In genomic region chr1:167426716-167427115, GRCh38 we compare ENCODE assay signal across 32 cellular contexts.
A peak's percentile ranks its signal among the peaks of the same experiment; 100 is the strongest.
DNase-seq lines count a peak whose midpoint lies in the region; ATAC-seq and TF ChIP-seq lines count a peak whose summit lies in the region.
"Had no signal": no experiment of that assay in that cellular context is flagged by ENCODE, and none has a peak within 500 bp of the region (broad histone marks: within the 10 kb centered on the region; RNA-seq: fewer than 3 reads in every experiment).

No MANE protein-coding gene starts in this region.

- no peaks in the 10 kb centered on the region for H3K9me2 ChIP-seq in Karpas-422 (replicated peaks; ENCODE audit: insufficient read depth, low read length)
- H3K9me2 ChIP-seq: SK-N-SH had no signal

- ATAC-seq in natural killer cell, result no peak
- ATAC-seq: GM12878, left lung, Right ventricle myocardium inferior had no signal

- peak overlapping the region; percentile 99 for H3K27ac ChIP-seq in Karpas-422 (ENCODE audit: low read length)
- no peak overlapping the region for H3K27ac ChIP-seq in ascending aorta
- H3K27ac ChIP-seq: HL-60, left lung, neutrophil, PC-9, right atrium auricular region, testis, VCaP had no signal

- no peaks in the 10 kb centered on the region for H4K20me1 ChIP-seq in Karpas-422 (ENCODE audit: insufficient read depth, low read depth, low read length)

- no peak overlapping the region for H2AFZ ChIP-seq in Karpas-422 (ENCODE audit: low read length)
- H2AFZ ChIP-seq: PC-9 had no signal

- TF ChIP-seq CTCF in natural killer cell (IDR thresholded peaks at IDR 0.05) (no peak), ascending aorta (IDR thresholded peaks at IDR 0.05) (no peak)

- no peak overlapping the region for H3K4me2 ChIP-seq in Karpas-422 (ENCODE audit: low read depth, low read length, poor library complexity, severe bottlenecking)
- H3K4me2 ChIP-seq: PC-9, SK-N-SH, smooth muscle cell had no signal

- peaks cover 5% of the 10 kb centered on the region; the same call in 1 of the 2 replicates for H3K36me3 ChIP-seq in Karpas-422 (ENCODE audit: insufficient read depth, low read length)
- no peaks in the 10 kb centered on the region for H3K36me3 ChIP-seq in ascending aorta
- H3K36me3 ChIP-seq: left lung, right atrium auricular region had no signal

- H3K9me3 ChIP-seq in Karpas-422 (ENCODE audit: low read length) (no peaks in the 10 kb centered on the region), ascending aorta (no peaks in the 10 kb centered on the region)
- H3K9me3 ChIP-seq: left lung, neutrophil, right atrium auricular region, SK-N-SH, testis had no signal

- H3K79me2 ChIP-seq in Karpas-422 (ENCODE audit: low read length), result no peaks in the 10 kb centered on the region

- 0 out of 2 replicates have a peak overlapping the region, but pooled peaks have one; percentile 8 for H3K9ac ChIP-seq in Karpas-422 (ENCODE audit: low read length)
- H3K9ac ChIP-seq: SK-N-SH had no signal

- H3K27ac Mint-ChIP-seq in activated T-cell treated with anti-CD3 and anti-CD28 coated beads, Interleukin-2, amount 50 U/mL, for 24 hours, result peak overlapping the region; percentile 71
- H3K27ac Mint-ChIP-seq in activated naive CD8-positive, alpha-beta T cell treated with anti-CD3 and anti-CD28 coated beads for 36 hours, result peak overlapping the region; percentile 29
- peak overlapping the region; percentile 91 to 100 for H3K27ac Mint-ChIP-seq in natural killer cell
- H3K27ac Mint-ChIP-seq: activated naive CD4-positive, alpha-beta T cell treated with anti-CD3 and anti-CD28 coated beads for 36 hours; memory B cell had no signal

- H3K4me3 Mint-ChIP-seq in activated T-cell treated with anti-CD3 and anti-CD28 coated beads, Interleukin-2, amount 50 U/mL, for 24 hours, result no peak overlapping the region
- H3K4me3 Mint-ChIP-seq in activated naive CD8-positive, alpha-beta T cell treated with anti-CD3 and anti-CD28 coated beads for 36 hours, result no peak overlapping the region
- peak overlapping the region; percentile 52 for H3K4me3 Mint-ChIP-seq in natural killer cell
- H3K4me3 Mint-ChIP-seq: activated naive CD4-positive, alpha-beta T cell treated with anti-CD3 and anti-CD28 coated beads for 36 hours; memory B cell; T-helper 1 cell treated with Interleukin-12 subunit alpha and Interleukin-12 subunit beta and Interleukin-4 antibody, amounts not matched to agents 30 μg/mL and 1 μg/mL, for 36 hours had no signal

- H3K27me3 Mint-ChIP-seq in activated T-cell treated with anti-CD3 and anti-CD28 coated beads, Interleukin-2, amount 50 U/mL, for 24 hours, result no peaks in the 10 kb centered on the region
- no peaks in the 10 kb centered on the region for H3K27me3 Mint-ChIP-seq in activated naive CD8-positive, alpha-beta T cell treated with anti-CD3 and anti-CD28 coated beads for 36 hours
- H3K27me3 Mint-ChIP-seq in natural killer cell (ENCODE audit: low read depth in 2 of 2), result no peaks in the 10 kb centered on the region
- H3K27me3 Mint-ChIP-seq: memory B cell had no signal

- no peaks in the 10 kb centered on the region for H3K9me3 Mint-ChIP-seq in activated T-cell treated with anti-CD3 and anti-CD28 coated beads, Interleukin-2, amount 50 U/mL, for 24 hours
- H3K9me3 Mint-ChIP-seq in activated naive CD8-positive, alpha-beta T cell treated with anti-CD3 and anti-CD28 coated beads for 36 hours, result no peaks in the 10 kb centered on the region
- H3K9me3 Mint-ChIP-seq in natural killer cell, result no peaks in the 10 kb centered on the region
- H3K9me3 Mint-ChIP-seq: activated naive CD4-positive, alpha-beta T cell treated with anti-CD3 and anti-CD28 coated beads for 36 hours; memory B cell; T-helper 1 cell treated with Interleukin-12 subunit alpha and Interleukin-12 subunit beta and Interleukin-4 antibody, amounts not matched to agents 30 μg/mL and 1 μg/mL, for 36 hours had no signal

- H3K27me3 ChIP-seq in Karpas-422 (ENCODE audit: low read length) (no peaks in the 10 kb centered on the region), ascending aorta (no peaks in the 10 kb centered on the region)
- H3K27me3 ChIP-seq: left lung, neutrophil, right atrium auricular region, testis had no signal

- intact Hi-C loops in natural killer cell (cut with micrococcal nuclease) (loop anchor here (2.0 kb wide), 1 partner anchor 22 kb away; no protein-coding TSS in a partner anchor), ascending aorta (cut with DNase I) (no loop called here), cardiac septum (cut with DNase I) (no loop called here)

- peaks cover 71% of the 10 kb centered on the region for H3K4me1 ChIP-seq in Karpas-422 (ENCODE audit: low read length)
- no peaks in the 10 kb centered on the region for H3K4me1 ChIP-seq in ascending aorta
- H3K4me1 ChIP-seq: left lung had no signal

- peaks cover 36% of the 10 kb centered on the region for H3K36me3 Mint-ChIP-seq in activated T-cell treated with anti-CD3 and anti-CD28 coated beads, Interleukin-2, amount 50 U/mL, for 24 hours (ENCODE audit: low read depth)
- peaks cover 12% of the 10 kb centered on the region for H3K36me3 Mint-ChIP-seq in activated naive CD8-positive, alpha-beta T cell treated with anti-CD3 and anti-CD28 coated beads for 36 hours
- H3K36me3 Mint-ChIP-seq in natural killer cell, result peaks cover 10% of the 10 kb centered on the region

- DNase-seq in activated T-cell treated with anti-CD3 and anti-CD28 coated beads, Interleukin-2, amount 50 U/mL, for 24 hours, result no peak
- DNase-seq in activated T-cell treated with anti-CD3 and anti-CD28 coated beads, Interleukin-2, amount 50 U/mL, for 48 hours, result no peak
- DNase-seq in Karpas-422 (no peak), natural killer cell (no peak), ascending aorta (ENCODE audit: low spot score in 2 of 2) (no peak), cardiac septum (ENCODE audit: low spot score) (no peak), hepatic stellate cell (ENCODE audit: low spot score) (no peak)
- no peak for DNase-seq in activated naive CD8-positive, alpha-beta T cell treated with anti-CD3 and anti-CD28 coated beads for 36 hours
- DNase-seq: activated CD4-positive, alpha-beta T cell treated with anti-CD3 and anti-CD28 coated beads for 48 hours; activated naive CD4-positive, alpha-beta T cell treated with anti-CD3 and anti-CD28 coated beads for 36 hours; GOT3; Kasumi-1; left lung; NCI-H1417 treated with DMSO at 0.1 percent for 48 hours; NCI-H2081 treated with DMSO at 0.1 percent for 48 hours; NCI-H226; NCI-H526 treated with DMSO at 0.1 percent for 48 hours; NK-92 treated with Interleukin-12 subunit alpha and Interleukin-12 subunit beta, amount 100 ng/mL, for 24 hours; PC-9; posterior cingulate gyrus; SK-N-SH; stimulated activated naive CD4-positive, alpha-beta T cell treated with Interleukin-2 at 50 U/mL for 16 hours; testis had no signal

- H3K4me1 Mint-ChIP-seq in activated T-cell treated with anti-CD3 and anti-CD28 coated beads, Interleukin-2, amount 50 U/mL, for 24 hours (ENCODE audit: low read depth), result peaks cover 36% of the 10 kb centered on the region
- peaks cover 27% of the 10 kb centered on the region for H3K4me1 Mint-ChIP-seq in activated naive CD8-positive, alpha-beta T cell treated with anti-CD3 and anti-CD28 coated beads for 36 hours
- H3K4me1 Mint-ChIP-seq in natural killer cell, result peaks cover 69 to 79% of the 10 kb centered on the region in 2 donors

- H3K4me3 ChIP-seq in Karpas-422 (ENCODE audit: low read length) (no peak overlapping the region), ascending aorta (no peak overlapping the region)
- H3K4me3 ChIP-seq: GM12878, left lung, PC-9, right atrium auricular region, smooth muscle cell, testis had no signal

Comparison
In these comparisons a context has a peak if more than half of its experiments do, and no peak if none do; other contexts are left out.
1. H3K27ac Mint-ChIP-seq: peak in every context shown above with its lines; median percentile 96 in natural killer cell; 71 in activated T-cell treated with anti-CD3 and anti-CD28 coated beads, Interleukin-2, amount 50 U/mL, for 24 hours; 29 in activated naive CD8-positive, alpha-beta T cell treated with anti-CD3 and anti-CD28 coated beads for 36 hours.